In genomic region chr5:115713408-115713807, GRCh38 we compare ENCODE assay signal across 22 cellular contexts.
"Had no signal": no experiment of that assay in that cellular context is flagged by ENCODE, and none has a peak within 500 bp of the region (broad histone marks: within the 10 kb centered on the region; RNA-seq: fewer than 3 reads in every experiment).

No MANE protein-coding gene starts in this region.

- FAIRE-seq: K562, RCC 7860 had no signal

- H3K36me3 ChIP-seq: MG63, SJSA1 had no signal

- H3K4me1 ChIP-seq: SJSA1 had no signal

- ATAC-seq: K562 had no signal

- DNase-seq: IMR-90, MG63, NCI-H1092, NCI-H1105 treated with DMSO at 0.1 percent for 48 hours, NCI-H1417 treated with DMSO at 0.1 percent for 48 hours, NCI-H146, NCI-H1694 treated with DMSO at 0.1 percent for 48 hours, NCI-H1930, NCI-H2081, NCI-H2107, NCI-H2227 treated with DMSO at 0.1 percent for 48 hours, NCI-H524, NCI-H526 treated with DMSO at 0.1 percent for 48 hours, NCI-H748 treated with DMSO at 0.1 percent for 48 hours, Right ventricle myocardium superior, RPMI8226, SIG-M5, T-helper 1 cell had no signal

- H3K4me3 ChIP-seq: K562, MG63, SJSA1, SK-N-MC had no signal

- H3K27me3 ChIP-seq: MG63, SJSA1 had no signal

- H3K27ac ChIP-seq: SJSA1, SK-N-MC had no signal

- H3K9me3 ChIP-seq: MG63, SJSA1 had no signal
